ENCODE assay signal across 20 cellular contexts in genomic region chr7:52009195-52009594, GRCh38.
DNase-seq lines count a peak whose midpoint lies in the region; ATAC-seq and TF ChIP-seq lines count a peak whose summit lies in the region.
"Had no signal": no experiment of that assay in that cellular context is flagged by ENCODE, and none has a peak within 500 bp of the region (broad histone marks: within the 10 kb centered on the region; RNA-seq: fewer than 3 reads in every experiment).

No MANE protein-coding gene starts in this region.

- no peaks in the 10 kb centered on the region for H3K79me1 ChIP-seq in neuronal stem cell (ENCODE audit: low read depth, low read length)

- no peaks in the 10 kb centered on the region for H3K36me3 ChIP-seq in GM23338 (ENCODE audit: insufficient read depth)
- H3K36me3 ChIP-seq in neuronal stem cell (replicated peaks in 1 of 2; ENCODE audit: control insufficient read depth in 2 of 2, insufficient read depth in 2 of 2, low read length in 2 of 2) = no peaks in the 10 kb centered on the region

- H4K8ac ChIP-seq in neuronal stem cell (ENCODE audit: low read depth, low read length) = no peak overlapping the region

- no peak overlapping the region for H2BK120ac ChIP-seq in neuronal stem cell (ENCODE audit: low read depth, low read length)

- H3K4me3 Mint-ChIP-seq in GM23338 = no peak overlapping the region
- H3K4me3 Mint-ChIP-seq: B cell, IgD-negative memory B cell had no signal

- H3K27ac ChIP-seq in GM23338 (ENCODE audit: low read depth) (no peak overlapping the region), neuronal stem cell (replicated peaks; ENCODE audit: low read length) (no peak overlapping the region)
- H3K27ac ChIP-seq: C4-2B, KMS-11, SK-N-MC had no signal

- H3K4ac ChIP-seq in neuronal stem cell (ENCODE audit: low read length) = no peak overlapping the region

- no peaks in the 10 kb centered on the region for H4K20me1 ChIP-seq in GM23338 (replicated peaks; ENCODE audit: insufficient read depth)

- H2AFZ ChIP-seq in GM23338 = peak overlapping the region; percentile 64; the same call in 1 of the 2 replicates
- peak overlapping the region; percentile 17 for H2AFZ ChIP-seq in neuronal stem cell (ENCODE audit: low read length)

- H3K27me3 Mint-ChIP-seq in GM23338 (ENCODE audit: insufficient read depth, low read depth, poor library complexity) = no peaks in the 10 kb centered on the region
- H3K27me3 Mint-ChIP-seq: B cell, IgD-negative memory B cell had no signal

- no peak for ATAC-seq in GM23338
- no peak for ATAC-seq in HG02642 (IDR thresholded peaks at IDR 0.05; ENCODE audit: poor library complexity, unreplicated experiment)
- ATAC-seq in GM18861 (IDR thresholded peaks at IDR 0.05; ENCODE audit: unreplicated experiment) = no peak

- H3K4me1 ChIP-seq in GM23338 (ENCODE audit: insufficient read depth) (0 out of 2 replicates have a peak, but pooled peaks cover 5% of the 10 kb centered on the region), neuronal stem cell (ENCODE audit: control insufficient read depth in 2 of 2, insufficient read depth in 1 of 2, low read depth in 1 of 2, low read length in 2 of 2) (peaks cover 0 to 2% of the 10 kb centered on the region in 2 donors)

- H3K14ac ChIP-seq in neuronal stem cell (ENCODE audit: low read length) = no peak overlapping the region

- H3K9me3 ChIP-seq in neuronal stem cell (replicated peaks in 1 of 2; ENCODE audit: control insufficient read depth in 2 of 2, insufficient read depth in 1 of 2, low read depth in 1 of 2, low read length in 2 of 2) = no peaks in the 10 kb centered on the region

- H2BK12ac ChIP-seq in neuronal stem cell (ENCODE audit: low read length) = no peak overlapping the region

- peaks cover 9% of the 10 kb centered on the region; the same call in 1 of the 2 replicates for H3K9me2 ChIP-seq in GM23338 (ENCODE audit: insufficient read depth)

- peaks cover 5% of the 10 kb centered on the region; the same call in 2 of the 3 replicates for H3K9me3 Mint-ChIP-seq in GM23338

- H3K36me3 Mint-ChIP-seq in GM23338 (ENCODE audit: low read depth) = peaks cover 4% of the 10 kb centered on the region; the same call in 2 of the 3 replicates
- H3K36me3 Mint-ChIP-seq: IgD-negative memory B cell had no signal

- no peak overlapping the region for H3K18ac ChIP-seq in neuronal stem cell (ENCODE audit: low read length)

- H3K4me1 Mint-ChIP-seq in GM23338 = peaks cover 5% of the 10 kb centered on the region
- H3K4me1 Mint-ChIP-seq: B cell, IgD-negative memory B cell had no signal

- no peak overlapping the region for H4K91ac ChIP-seq in neuronal stem cell (ENCODE audit: low read depth, low read length, poor library complexity)

- H3K79me2 ChIP-seq in GM23338 (replicated peaks; ENCODE audit: insufficient read depth) = no peaks in the 10 kb centered on the region

- H3K4me2 ChIP-seq in GM23338 = no peak overlapping the region
- no peak overlapping the region for H3K4me2 ChIP-seq in neuronal stem cell (ENCODE audit: insufficient read depth, low read length, poor library complexity, severe bottlenecking)
- H3K4me2 ChIP-seq: KMS-11 had no signal

- no peak overlapping the region for H3K23ac ChIP-seq in neuronal stem cell (ENCODE audit: low read depth, low read length, poor library complexity)

- H3K27ac Mint-ChIP-seq in GM23338 = no peak overlapping the region
- H3K27ac Mint-ChIP-seq: B cell, IgD-negative memory B cell had no signal

- H3K4me3 ChIP-seq in GM23338 = no peak overlapping the region
- H3K4me3 ChIP-seq in fibroblast of villous mesenchyme (ENCODE audit: low read depth, low read length) = no peak overlapping the region
- H3K4me3 ChIP-seq in neuronal stem cell (ENCODE audit: low read length in 2 of 2) = no peak overlapping the region
- H3K4me3 ChIP-seq: SK-N-MC had no signal

- H2BK15ac ChIP-seq in neuronal stem cell (ENCODE audit: low read length) = no peak overlapping the region

- H3K27me3 ChIP-seq in GM23338 (ENCODE audit: insufficient read depth) (no peaks in the 10 kb centered on the region), neuronal stem cell (ENCODE audit: control insufficient read depth in 3 of 3, insufficient read depth in 3 of 3, low read depth in 1 of 3, low read length in 3 of 3) (no peaks in the 10 kb centered on the region)

- TF ChIP-seq CTCF in GM23338 (conservative IDR thresholded peaks at IDR 0.05; ENCODE audit: low read depth in 2 of 2) = no peak
- no peak for TF ChIP-seq CTCF in fibroblast of villous mesenchyme (IDR thresholded peaks at IDR 0.05; ENCODE audit: insufficient read depth, low read depth, low read length)

- H3F3A ChIP-seq in GM23338 (replicated peaks; ENCODE audit: low read depth) = no peaks in the 10 kb centered on the region

- no peak overlapping the region for H3K9ac ChIP-seq in neuronal stem cell (ENCODE audit: low read depth, low read length, poor library complexity)
- H3K9ac ChIP-seq: KMS-11 had no signal

- H2AK5ac ChIP-seq in neuronal stem cell (ENCODE audit: low read depth, low read length) = no peak overlapping the region

- H2BK5ac ChIP-seq in neuronal stem cell (ENCODE audit: low read length) = no peak overlapping the region

- no CpG with 5 or more reads among the region's 1 CpG for WGBS in neuronal stem cell (ENCODE audit: extremely low coverage in 2 of 2, insufficient read length in 2 of 2, insufficient replicate concordance in 1 of 2), 2 donors

- DNase-seq in GM23338 (ENCODE audit: low spot score) (no peak), NCI-H524 treated with DMSO at 0.1 percent for 48 hours (lab: John Stamatoyannopoulos, UW) (peak; percentile 79), fibroblast of villous mesenchyme (ENCODE audit: low read depth) (peak; percentile 13), neuronal stem cell (ENCODE audit: low spot score) (no peak), HuH-7.5 (ENCODE audit: low spot score) (no peak)
- DNase-seq: Calu3, HCEC 1CT, NCI-H1105, NCI-H1436 treated with DMSO at 0.1 percent for 48 hours, NCI-H187 treated with DMSO at 0.1 percent for 48 hours, NCI-H446 treated with DMSO at 0.1 percent for 48 hours, NCI-H774, SIG-M5 had no signal

TF ChIP-seq in GM23338, 12 proteins besides CTCF, POLR2A, EP300 and RAD21 (continues in another document):
- no peak for TF ChIP-seq ETS1 (IDR thresholded peaks at IDR 0.05)
- TF ChIP-seq, protein P1, sequence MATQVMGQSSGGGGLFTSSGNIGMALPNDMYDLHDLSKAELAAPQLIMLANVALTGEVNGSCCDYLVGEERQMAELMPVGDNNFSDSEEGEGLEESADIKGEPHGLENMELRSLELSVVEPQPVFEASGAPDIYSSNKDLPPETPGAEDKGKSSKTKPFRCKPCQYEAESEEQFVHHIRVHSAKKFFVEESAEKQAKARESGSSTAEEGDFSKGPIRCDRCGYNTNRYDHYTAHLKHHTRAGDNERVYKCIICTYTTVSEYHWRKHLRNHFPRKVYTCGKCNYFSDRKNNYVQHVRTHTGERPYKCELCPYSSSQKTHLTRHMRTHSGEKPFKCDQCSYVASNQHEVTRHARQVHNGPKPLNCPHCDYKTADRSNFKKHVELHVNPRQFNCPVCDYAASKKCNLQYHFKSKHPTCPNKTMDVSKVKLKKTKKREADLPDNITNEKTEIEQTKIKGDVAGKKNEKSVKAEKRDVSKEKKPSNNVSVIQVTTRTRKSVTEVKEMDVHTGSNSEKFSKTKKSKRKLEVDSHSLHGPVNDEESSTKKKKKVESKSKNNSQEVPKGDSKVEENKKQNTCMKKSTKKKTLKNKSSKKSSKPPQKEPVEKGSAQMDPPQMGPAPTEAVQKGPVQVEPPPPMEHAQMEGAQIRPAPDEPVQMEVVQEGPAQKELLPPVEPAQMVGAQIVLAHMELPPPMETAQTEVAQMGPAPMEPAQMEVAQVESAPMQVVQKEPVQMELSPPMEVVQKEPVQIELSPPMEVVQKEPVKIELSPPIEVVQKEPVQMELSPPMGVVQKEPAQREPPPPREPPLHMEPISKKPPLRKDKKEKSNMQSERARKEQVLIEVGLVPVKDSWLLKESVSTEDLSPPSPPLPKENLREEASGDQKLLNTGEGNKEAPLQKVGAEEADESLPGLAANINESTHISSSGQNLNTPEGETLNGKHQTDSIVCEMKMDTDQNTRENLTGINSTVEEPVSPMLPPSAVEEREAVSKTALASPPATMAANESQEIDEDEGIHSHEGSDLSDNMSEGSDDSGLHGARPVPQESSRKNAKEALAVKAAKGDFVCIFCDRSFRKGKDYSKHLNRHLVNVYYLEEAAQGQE (IDR thresholded peaks at IDR 0.05; ENCODE audit: unreplicated experiment) = no peak

Comparison
In these comparisons a context has a peak if more than half of its experiments do, and no peak if none do; other contexts are left out.
1. DNase-seq: peak in NCI-H524 treated with DMSO at 0.1 percent for 48 hours (single experiment) and fibroblast of villous mesenchyme (single experiment); none in GM23338 (single experiment), neuronal stem cell (single experiment) and HuH-7.5 (single experiment).